In the genomic region with DNA sequence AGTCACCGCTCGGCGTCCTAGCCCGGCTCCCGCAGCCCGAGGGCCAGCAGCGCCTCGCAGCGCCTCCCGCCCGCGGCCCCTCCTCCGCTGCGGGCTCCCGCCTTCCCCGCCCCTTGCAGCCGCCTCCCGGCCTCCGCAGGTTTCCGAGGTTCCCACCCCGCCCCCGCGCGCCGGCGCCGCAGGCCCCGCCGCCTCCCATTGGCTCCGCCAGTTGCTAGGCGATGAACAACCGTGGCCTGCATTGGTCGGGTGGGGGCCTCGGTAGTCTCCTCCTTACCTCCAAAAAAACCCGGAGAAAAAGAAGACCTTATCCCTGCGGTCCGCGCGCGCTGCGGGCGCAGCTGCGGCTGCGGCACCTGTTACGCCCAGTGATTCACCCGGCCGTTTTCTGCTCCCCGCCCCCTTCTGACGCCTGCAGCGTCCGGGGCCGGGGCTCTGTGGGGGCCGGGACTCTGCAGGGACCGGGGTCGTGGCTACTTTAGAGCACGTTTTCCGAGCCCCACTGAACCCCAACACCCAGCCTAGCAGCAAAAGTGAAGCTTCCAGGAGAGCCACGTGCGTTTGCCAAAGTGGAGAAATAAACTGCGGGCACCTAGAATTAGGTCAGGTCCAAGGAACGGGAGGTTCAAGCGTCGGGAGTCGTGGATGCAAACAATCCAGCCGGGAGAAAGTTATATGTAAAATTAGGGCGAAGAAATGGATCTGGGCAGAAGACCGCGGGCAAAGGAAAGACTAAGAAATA, we compare ENCODE assay signal across 8 cellular contexts. TPM values are rescaled to one million over a fixed set of nuclear protein-coding genes. Genes with fewer than 3 reads are reported as not detected.
DNase-seq lines count a peak whose midpoint lies in the region; ATAC-seq and TF ChIP-seq lines count a peak whose summit lies in the region.

A gene with protein sequence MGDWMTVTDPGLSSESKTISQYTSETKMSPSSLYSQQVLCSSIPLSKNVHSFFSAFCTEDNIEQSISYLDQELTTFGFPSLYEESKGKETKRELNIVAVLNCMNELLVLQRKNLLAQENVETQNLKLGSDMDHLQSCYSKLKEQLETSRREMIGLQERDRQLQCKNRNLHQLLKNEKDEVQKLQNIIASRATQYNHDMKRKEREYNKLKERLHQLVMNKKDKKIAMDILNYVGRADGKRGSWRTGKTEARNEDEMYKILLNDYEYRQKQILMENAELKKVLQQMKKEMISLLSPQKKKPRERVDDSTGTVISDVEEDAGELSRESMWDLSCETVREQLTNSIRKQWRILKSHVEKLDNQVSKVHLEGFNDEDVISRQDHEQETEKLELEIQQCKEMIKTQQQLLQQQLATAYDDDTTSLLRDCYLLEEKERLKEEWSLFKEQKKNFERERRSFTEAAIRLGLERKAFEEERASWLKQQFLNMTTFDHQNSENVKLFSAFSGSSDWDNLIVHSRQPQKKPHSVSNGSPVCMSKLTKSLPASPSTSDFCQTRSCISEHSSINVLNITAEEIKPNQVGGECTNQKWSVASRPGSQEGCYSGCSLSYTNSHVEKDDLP (minus strand): TSS at position 65 of the 742 bp plus-strand sequence. CDS start 19,242 bp downstream, outside the sequence.

- DNase-seq in GM06990 (ENCODE audit: extremely low read depth, insufficient read length) (peak; percentile 96), NB4 (ENCODE audit: low read depth) (peak; percentile 97), SK-N-DZ (ENCODE audit: low spot score) (peak; percentile 95), germinal center (ENCODE audit: low spot score) (peak; percentile 97), substantia nigra (lab: John Stamatoyannopoulos, UW) (peak; percentile 71 to 98 (median 89))
- DNase-seq in activated naive CD4-positive, alpha-beta T cell treated with anti-CD3 and anti-CD28 coated beads, Interleukin-2, amount 10 ng/mL, durations not matched to agents 7 days and 5 days, result peak; percentile 100

- no peaks in the 10 kb centered on the region for H3K9me3 Mint-ChIP-seq in activated naive CD4-positive, alpha-beta T cell treated with anti-CD3 and anti-CD28 coated beads, Interleukin-2, amount 10 ng/mL, durations not matched to agents 7 days and 5 days

- ATAC-seq in HG02571 (IDR thresholded peaks at IDR 0.05; ENCODE audit: unreplicated experiment), result peak; percentile 94

- H3K36me3 Mint-ChIP-seq in activated naive CD4-positive, alpha-beta T cell treated with anti-CD3 and anti-CD28 coated beads, Interleukin-2, amount 10 ng/mL, durations not matched to agents 7 days and 5 days, result peaks cover 4% of the 10 kb centered on the region

- H3K27ac Mint-ChIP-seq in activated naive CD4-positive, alpha-beta T cell treated with anti-CD3 and anti-CD28 coated beads, Interleukin-2, amount 10 ng/mL, durations not matched to agents 7 days and 5 days, result peak within 1 kb of the TSS; percentile 90

- TF ChIP-seq CTCF in GM06990 (IDR thresholded peaks at IDR 0.05; ENCODE audit: insufficient read depth, low read length, poor library complexity, severe bottlenecking), result no peak
- TF ChIP-seq CTCF in NB4 (IDR thresholded peaks at IDR 0.05; ENCODE audit: low read depth, low read length), result no peak
- TF ChIP-seq CTCF in neutrophil (IDR thresholded peaks at IDR 0.05), result no peak

- H3K4me3 Mint-ChIP-seq in activated naive CD4-positive, alpha-beta T cell treated with anti-CD3 and anti-CD28 coated beads, Interleukin-2, amount 10 ng/mL, durations not matched to agents 7 days and 5 days, result peak within 1 kb of the TSS; percentile 85

- peaks cover 41 to 56% of the 10 kb centered on the region in 2 experiments for H3K4me1 ChIP-seq in neutrophil (ENCODE audit: control insufficient read depth in 1 of 2, insufficient read depth in 1 of 2, low read depth in 1 of 2, low read length in 1 of 2)

- H3K4me1 Mint-ChIP-seq in activated naive CD4-positive, alpha-beta T cell treated with anti-CD3 and anti-CD28 coated beads, Interleukin-2, amount 10 ng/mL, durations not matched to agents 7 days and 5 days, result peaks cover 62% of the 10 kb centered on the region

- CTCF ChIA-PET in activated naive CD4-positive, alpha-beta T cell treated with anti-CD3 and anti-CD28 coated beads, Interleukin-2, amount 10 ng/mL, durations not matched to agents 7 days and 5 days (lab: Charles Lee), result interaction anchor here (0.7 kb wide), 1 partner anchor 377 kb away, joined by 3 read pairs; no protein-coding TSS in a partner anchor

- no peaks in the 10 kb centered on the region for H3K36me3 ChIP-seq in GM06990 (ENCODE audit: control insufficient read depth, insufficient read depth, low read length)
- no peaks in the 10 kb centered on the region for H3K36me3 ChIP-seq in neutrophil

- peak; percentile 73 for TF ChIP-seq POLR2A in NB4 (IDR thresholded peaks at IDR 0.05; ENCODE audit: extremely low read depth, insufficient read length)

- H3K4me3 ChIP-seq in GM06990 (replicated peaks; ENCODE audit: low read depth, low read length) (peak within 1 kb of the TSS; percentile 77), NB4 (ENCODE audit: low read depth, low read length) (peak within 1 kb of the TSS; percentile 78), neutrophil (ENCODE audit: low read depth in 1 of 2, low read length in 1 of 2) (peak within 1 kb of the TSS; percentile 53 to 74)

- H3K9me3 ChIP-seq in neutrophil, result no peaks in the 10 kb centered on the region

- H3K27me3 ChIP-seq in GM06990 (replicated peaks; ENCODE audit: control insufficient read depth, insufficient read depth, low read length) (no peaks in the 10 kb centered on the region), neutrophil (no peaks in the 10 kb centered on the region)

- H3K27ac ChIP-seq in neutrophil, result peak within 1 kb of the TSS; percentile 69
- H3K27ac ChIP-seq in substantia nigra (ENCODE audit: low read depth, low read length, poor library complexity, severe bottlenecking), result peak within 1 kb of the TSS; percentile 83

- no peaks in the 10 kb centered on the region for H3K27me3 Mint-ChIP-seq in activated naive CD4-positive, alpha-beta T cell treated with anti-CD3 and anti-CD28 coated beads, Interleukin-2, amount 10 ng/mL, durations not matched to agents 7 days and 5 days

RNA-seq across cellular contexts. Expression of the gene that starts here (rescaled TPM):
- 9.8 and 12.1 TPM in 2 replicates for polyA plus RNA-seq in SK-N-DZ (2014; cell fraction: cytosol; rRNA removed)
- polyA plus RNA-seq in SK-N-DZ (2014; cell fraction: nucleus; rRNA removed), result 10.5 and 13.0 TPM in 2 replicates

Comparison
In these comparisons a context has a peak if more than half of its experiments do, and no peak if none do; other contexts are left out.
1. Peak in every context shown above with its lines: DNase-seq, ATAC-seq, H3K4me3 ChIP-seq and H3K27ac ChIP-seq.